ENCODE assay signal across 9 cellular contexts in genomic region chr11:86486261-86487030, GRCh38.
DNase-seq lines count a peak whose midpoint lies in the region; ATAC-seq and TF ChIP-seq lines count a peak whose summit lies in the region.
"Had no signal": no experiment of that assay in that cellular context is flagged by ENCODE, and none has a peak within 500 bp of the region (broad histone marks: within the 10 kb centered on the region; RNA-seq: fewer than 3 reads in every experiment).

No MANE protein-coding gene starts in this region.

- no peak for TF ChIP-seq POLR2A in spleen (IDR thresholded peaks at IDR 0.05)

- peaks cover 0 to 21% (median 11%) of the 10 kb centered on the region in 6 donors for H3K4me1 ChIP-seq in spleen

- TF ChIP-seq CTCF in spleen (IDR thresholded peaks at IDR 0.05 in 8 of 11, conservative IDR thresholded peaks at IDR 0.05 in 3 of 11) (no peak), foreskin fibroblast (IDR thresholded peaks at IDR 0.05; ENCODE audit: low read depth, low read length) (no peak)

- no peaks in the 10 kb centered on the region for H3K27me3 ChIP-seq in spleen (replicated peaks in 1 of 7)

- WGBS in spleen, 5 donors: 18 to 58% (median 36%) methylated on average over 4 to 5 of the region's 5 CpGs

- peak overlapping the region in 1 of 8 donors; percentile 34 for H3K27ac ChIP-seq in spleen

- ATAC-seq in GM18867 (IDR thresholded peaks at IDR 0.05; ENCODE audit: unreplicated experiment): peak; percentile 91
- no peak for ATAC-seq in GM18861 (IDR thresholded peaks at IDR 0.05; ENCODE audit: unreplicated experiment)
- no peak for ATAC-seq in HG02610 (IDR thresholded peaks at IDR 0.05; ENCODE audit: unreplicated experiment)
- ATAC-seq: activated T-cell treated with anti-CD3 and anti-CD28 coated beads, Interleukin-2, amount 50 U/mL, for 4 hours had no signal

- H3K4me3 ChIP-seq in spleen (no peak overlapping the region), foreskin fibroblast (ENCODE audit: low read depth in 1 of 2, low read length in 2 of 2) (no peak overlapping the region)

- peak; percentile 98 for DNase-seq in MV-4-11 (lab: John Stamatoyannopoulos, UW)
- DNase-seq in cerebellum (ENCODE audit: low spot score): peak; percentile 37
- peak; percentile 80 for DNase-seq in spleen
- no peak for DNase-seq in foreskin fibroblast
- no peak for DNase-seq in RPMI8226
- DNase-seq: activated T-cell treated with anti-CD3 and anti-CD28 coated beads, Interleukin-2, amount 50 U/mL, for 4 hours had no signal

- intact Hi-C loops in spleen (cut with DNase I; ENCODE audit: low total_unique reads): no loop called here

- H3K9me3 ChIP-seq in spleen: no peaks in the 10 kb centered on the region

- H3K36me3 ChIP-seq in spleen: no peaks in the 10 kb centered on the region

Comparison
In these comparisons a context has a peak if more than half of its experiments do, and no peak if none do; other contexts are left out.
1. DNase-seq: peak in MV-4-11 (single experiment), cerebellum (single experiment) and spleen (single experiment); none in foreskin fibroblast (0 of 2) and RPMI8226 (single experiment).